ENCODE assay signal across 23 cellular contexts in genomic region chr20:60431349-60431748, GRCh38.
"Had no signal": no experiment of that assay in that cellular context is flagged by ENCODE, and none has a peak within 500 bp of the region (broad histone marks: within the 10 kb centered on the region; RNA-seq: fewer than 3 reads in every experiment).

No MANE protein-coding gene starts in this region.

- H3K9me3 ChIP-seq: colonic mucosa, esophagus squamous epithelium, gastrocnemius medialis, gastroesophageal sphincter, heart left ventricle, heart right ventricle had no signal

- ATAC-seq: effector memory CD8-positive, alpha-beta T cell; esophagus mucosa; foreskin keratinocyte; gastrocnemius medialis; gastroesophageal sphincter; heart left ventricle; heart right ventricle had no signal

- DNase-seq: colonic mucosa; cortex of kidney; dermis blood vessel endothelial cell; dorsolateral prefrontal cortex; effector CD4-positive, alpha-beta T cell; effector CD8-positive, alpha-beta T cell; effector memory CD4-positive, alpha-beta T cell; effector memory CD8-positive, alpha-beta T cell; endodermal cell; erythroblast; esophagus squamous epithelium; foreskin fibroblast; foreskin keratinocyte; foreskin melanocyte; gastrocnemius medialis; glutamatergic neuron; head of caudate nucleus; heart left ventricle; heart right ventricle had no signal

- H3K4me1 ChIP-seq: colonic mucosa, esophagus squamous epithelium, foreskin keratinocyte, gastrocnemius medialis, gastroesophageal sphincter, heart left ventricle, heart right ventricle had no signal

- H3K27ac ChIP-seq: colonic mucosa, coronary artery, dorsolateral prefrontal cortex, epithelial cell of prostate, esophagus squamous epithelium, foreskin keratinocyte, gastrocnemius medialis, gastroesophageal sphincter, heart left ventricle, heart right ventricle had no signal

- H3K36me3 ChIP-seq: colonic mucosa, esophagus squamous epithelium, gastrocnemius medialis, gastroesophageal sphincter, heart left ventricle, heart right ventricle had no signal

- H3K27me3 ChIP-seq: colonic mucosa, esophagus squamous epithelium, foreskin keratinocyte, gastrocnemius medialis, heart left ventricle had no signal

- H3K4me3 ChIP-seq: colonic mucosa, coronary artery, dorsolateral prefrontal cortex, esophagus squamous epithelium, gastrocnemius medialis, gastroesophageal sphincter, heart left ventricle, heart right ventricle had no signal
